ENCODE assay signal across 9 cellular contexts in the genomic region with DNA sequence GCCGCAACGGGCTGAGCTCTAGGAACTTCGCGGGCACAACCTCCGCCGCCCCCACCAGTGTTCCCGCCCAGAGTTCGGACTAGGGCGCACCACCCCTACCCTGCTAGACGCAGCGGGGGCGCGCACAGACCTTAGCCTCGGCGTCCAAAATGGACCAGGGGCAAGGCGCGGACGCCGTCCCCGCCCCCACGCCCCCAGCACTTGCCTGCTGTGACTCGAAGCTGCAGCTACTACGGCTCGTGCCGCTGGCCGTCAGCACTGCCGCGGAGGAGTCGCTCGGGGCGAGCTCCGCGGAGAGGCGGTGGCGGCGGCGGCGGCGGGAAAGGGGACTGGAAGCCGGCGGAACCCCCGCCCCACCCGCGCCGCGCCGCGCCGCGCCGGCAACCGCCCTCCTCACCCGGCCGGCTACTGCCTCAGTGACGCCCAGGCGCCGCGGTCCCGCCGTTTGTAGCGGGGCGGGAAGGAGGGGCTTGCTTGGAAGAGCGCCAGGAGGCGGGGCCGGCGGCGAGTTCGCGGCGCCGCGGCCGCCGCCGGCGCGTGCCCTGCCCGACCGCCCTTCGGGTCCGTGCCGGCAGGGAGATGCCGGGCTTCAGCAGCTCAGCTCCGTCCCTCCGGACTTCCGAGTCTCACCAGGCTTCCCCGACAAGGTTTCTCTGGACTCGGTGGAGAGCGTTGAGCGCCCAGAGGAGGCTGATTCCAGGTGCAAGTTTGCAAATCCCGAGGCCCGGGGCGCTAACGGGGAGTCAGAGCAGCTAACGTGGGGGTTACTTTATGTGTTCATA. TPM values are rescaled to one million over a fixed set of nuclear protein-coding genes. Genes with fewer than 3 reads are reported as not detected.
DNase-seq lines count a peak whose midpoint lies in the region; ATAC-seq, FAIRE-seq and TF ChIP-seq lines count a peak whose summit lies in the region.
"Had no signal": no experiment of that assay in that cellular context is flagged by ENCODE, and none has a peak within 500 bp of the region (broad histone marks: within the 10 kb centered on the region; RNA-seq: fewer than 3 reads in every experiment).

No MANE protein-coding gene starts in this region.

- 4 to 12% (median 12%) methylated on average over 75 to 95 of the region's 95 CpGs for WGBS in small intestine, 3 donors

- no peak for FAIRE-seq in small intestine (lab: Jason Lieb, UNC)
- FAIRE-seq in D721Med (lab: Jason Lieb, UNC) = no peak

- H3K9me3 ChIP-seq in SK-N-MC (ENCODE audit: low read depth, low read length) (no peaks in the 10 kb centered on the region), small intestine (ENCODE audit: control insufficient read depth, low read depth) (no peaks in the 10 kb centered on the region)

- H3K4me1 ChIP-seq in small intestine (ENCODE audit: control insufficient read depth in 2 of 2, insufficient read depth in 1 of 2, low read depth in 1 of 2, low read length in 1 of 2) = no peaks in the 10 kb centered on the region

- ATAC-seq in HG03280 (IDR thresholded peaks at IDR 0.05; ENCODE audit: unreplicated experiment) = no peak
- ATAC-seq: HCT116 had no signal

- H3K4me3 ChIP-seq in SK-N-MC (peak overlapping the region; percentile 70), iPS-11a (ENCODE audit: low read depth, low read length) (peak overlapping the region; percentile 50), small intestine (ENCODE audit: low read depth in 1 of 2, low read length in 2 of 2) (peak overlapping the region; percentile 29)

- TF ChIP-seq CTCF in D721Med (IDR thresholded peaks at IDR 0.05; ENCODE audit: insufficient read depth, missing control alignments) = no peak
- no peak for TF ChIP-seq CTCF in GM13977 (IDR thresholded peaks at IDR 0.05; ENCODE audit: extremely low read depth, insufficient read depth, missing control alignments)

- H3K27me3 ChIP-seq in small intestine (ENCODE audit: control insufficient read depth in 2 of 2, insufficient read depth in 2 of 2, low read length in 2 of 2) = peaks cover 0 to 41% of the 10 kb centered on the region in 2 donors

- H3K27ac ChIP-seq in SK-N-MC = no peak overlapping the region
- H3K27ac ChIP-seq in small intestine (ENCODE audit: low read depth in 1 of 2, low read length in 1 of 2) = no peak overlapping the region

- no peak overlapping the region for H3K9ac ChIP-seq in SK-N-MC (ENCODE audit: insufficient read length)

- peak; percentile 16 for DNase-seq in KBM-7
- no peak for DNase-seq in SK-N-MC (ENCODE audit: low read depth, low spot score)
- no peak for DNase-seq in small intestine
- no peak for DNase-seq in RPMI8226
- DNase-seq in D721Med (ENCODE audit: insufficient read length, low spot score) = no peak
- DNase-seq in GM13977 (ENCODE audit: low spot score) = no peak

- in situ Hi-C loops in KBM-7 (cut with MboI; ENCODE audit: low pct_unique_long_range_greater_than_20kb, low sequenced_read_pairs) = no loop called here
- in situ Hi-C loops in GM13977 (cut with MboI; ENCODE audit: low pct_unique_long_range_greater_than_20kb, low sequenced_read_pairs, unreplicated experiment) = no loop called here

- H3K36me3 ChIP-seq in SK-N-MC (ENCODE audit: insufficient read depth, low read length) = no peaks in the 10 kb centered on the region
- no peaks in the 10 kb centered on the region for H3K36me3 ChIP-seq in small intestine (ENCODE audit: control insufficient read depth in 2 of 2, insufficient read depth in 2 of 2, low read length in 2 of 2)

RNA-seq across cellular contexts. Expression of a gene that starts 4.4 kb away (rescaled TPM):
- polyA plus RNA-seq in small intestine = under 1 TPM in 1 of 3 donors, not detected in 2; 0.27 TPM
